11 cellular contexts compared by ENCODE assay signal in genomic region chr3:66486646-66487045, GRCh38. TPM values are rescaled to one million over a fixed set of nuclear protein-coding genes. Genes with fewer than 3 reads are reported as not detected.
A peak's percentile ranks its signal among the peaks of the same experiment; 100 is the strongest.
DNase-seq lines count a peak whose midpoint lies in the region; ATAC-seq, FAIRE-seq and TF ChIP-seq lines count a peak whose summit lies in the region.
"Had no signal": no experiment of that assay in that cellular context is flagged by ENCODE, and none has a peak within 500 bp of the region (broad histone marks: within the 10 kb centered on the region; RNA-seq: fewer than 3 reads in every experiment).

No MANE protein-coding gene starts in this region.

- intact Hi-C loops in activated T-helper 1 cell treated with anti-CD3 and anti-CD28 coated beads, Interleukin-12 subunit alpha, Interleukin-12 subunit beta, Interleukin-2, Interleukin-4 antibody, amounts not matched to agents 30 ng/mL and 10 ng/mL and 1 ng/mL, durations not matched to agents 14 hours and 24 hours and 36 hours (cut with micrococcal nuclease) = no loop called here

- H3K9me3 ChIP-seq in smooth muscle cell (replicated peaks; ENCODE audit: low read depth) = no peaks in the 10 kb centered on the region

- peak overlapping the region; percentile 69 for H3K27ac ChIP-seq in smooth muscle cell (ENCODE audit: low read depth)

- peak overlapping the region; percentile 61 for H3K27ac Mint-ChIP-seq in activated T-helper 1 cell treated with anti-CD3 and anti-CD28 coated beads, Interleukin-12 subunit alpha, Interleukin-12 subunit beta, Interleukin-2, Interleukin-4 antibody, amounts not matched to agents 30 ng/mL and 10 ng/mL and 1 ng/mL, durations not matched to agents 14 hours and 24 hours and 36 hours

- H3K4me1 Mint-ChIP-seq in activated T-helper 1 cell treated with anti-CD3 and anti-CD28 coated beads, Interleukin-12 subunit alpha, Interleukin-12 subunit beta, Interleukin-2, Interleukin-4 antibody, amounts not matched to agents 30 ng/mL and 10 ng/mL and 1 ng/mL, durations not matched to agents 14 hours and 24 hours and 36 hours (ENCODE audit: low read depth) = peaks cover 83% of the 10 kb centered on the region

- H3K9ac ChIP-seq in smooth muscle cell (ENCODE audit: low read depth) = peak overlapping the region; percentile 24

- WGBS in smooth muscle cell (ENCODE audit: low lambda C conversion rate) = 57% methylated on average over 5 of the region's 5 CpGs

- no peak for ATAC-seq in HG03342 (IDR thresholded peaks at IDR 0.05; ENCODE audit: unreplicated experiment)
- ATAC-seq: HCT116 had no signal

- H3F3A ChIP-seq in smooth muscle cell (ENCODE audit: low read depth) = peaks cover 12% of the 10 kb centered on the region

- no peaks in the 10 kb centered on the region for H3K9me3 Mint-ChIP-seq in activated T-helper 1 cell treated with anti-CD3 and anti-CD28 coated beads, Interleukin-12 subunit alpha, Interleukin-12 subunit beta, Interleukin-2, Interleukin-4 antibody, amounts not matched to agents 30 ng/mL and 10 ng/mL and 1 ng/mL, durations not matched to agents 14 hours and 24 hours and 36 hours

- no peaks in the 10 kb centered on the region for H3K27me3 Mint-ChIP-seq in activated T-helper 1 cell treated with anti-CD3 and anti-CD28 coated beads, Interleukin-12 subunit alpha, Interleukin-12 subunit beta, Interleukin-2, Interleukin-4 antibody, amounts not matched to agents 30 ng/mL and 10 ng/mL and 1 ng/mL, durations not matched to agents 14 hours and 24 hours and 36 hours (ENCODE audit: insufficient read depth)

- no peak for FAIRE-seq in HTR-8/SVneo (lab: Jason Lieb, UNC)

- H3K36me3 ChIP-seq in smooth muscle cell (ENCODE audit: low read depth) = no peaks in the 10 kb centered on the region

- no peak overlapping the region for H3K4me3 Mint-ChIP-seq in activated T-helper 1 cell treated with anti-CD3 and anti-CD28 coated beads, Interleukin-12 subunit alpha, Interleukin-12 subunit beta, Interleukin-2, Interleukin-4 antibody, amounts not matched to agents 30 ng/mL and 10 ng/mL and 1 ng/mL, durations not matched to agents 14 hours and 24 hours and 36 hours

- peak overlapping the region; percentile 64 for H3K4me2 ChIP-seq in smooth muscle cell

- TF ChIP-seq CTCF in smooth muscle cell (IDR thresholded peaks at IDR 0.05; ENCODE audit: borderline replicate concordance, insufficient read depth, poor library complexity, severe bottlenecking) = no peak

- DNase-seq in ELR (ENCODE audit: low read depth) (peak; percentile 35), fibroblast of peridontal ligament (ENCODE audit: extremely low read depth) (peak; percentile 97), smooth muscle cell (lab: John Stamatoyannopoulos, UW; ENCODE audit: unreplicated experiment) (no peak), HTR-8/SVneo (ENCODE audit: insufficient read length, low spot score) (no peak)
- no peak for DNase-seq in activated T-helper 1 cell treated with anti-CD3 and anti-CD28 coated beads, Interleukin-12 subunit alpha, Interleukin-12 subunit beta, Interleukin-2, Interleukin-4 antibody, amounts not matched to agents 30 ng/mL and 10 ng/mL and 1 ng/mL, durations not matched to agents 14 hours and 24 hours and 36 hours (ENCODE audit: low spot score)
- no peak for DNase-seq in activated naive CD4-positive, alpha-beta T cell treated with Interleukin-2 at 50 U/mL for 16 hours
- DNase-seq: activated CD4-positive, CD25-positive, alpha-beta regulatory T cell; hippocampal formation; NCI-H1930 had no signal

- peaks cover 65% of the 10 kb centered on the region for H3K79me2 ChIP-seq in smooth muscle cell (ENCODE audit: low read depth)

- H4K20me1 ChIP-seq in smooth muscle cell (ENCODE audit: low read depth) = peaks cover 15% of the 10 kb centered on the region

- no peak overlapping the region for H2AFZ ChIP-seq in smooth muscle cell (ENCODE audit: low read depth)

- H3K4me1 ChIP-seq in smooth muscle cell (ENCODE audit: low read depth) = peaks cover 84% of the 10 kb centered on the region

- H3K36me3 Mint-ChIP-seq in activated T-helper 1 cell treated with anti-CD3 and anti-CD28 coated beads, Interleukin-12 subunit alpha, Interleukin-12 subunit beta, Interleukin-2, Interleukin-4 antibody, amounts not matched to agents 30 ng/mL and 10 ng/mL and 1 ng/mL, durations not matched to agents 14 hours and 24 hours and 36 hours (ENCODE audit: low read depth) = peaks cover 40% of the 10 kb centered on the region

- no peaks in the 10 kb centered on the region for H3K27me3 ChIP-seq in smooth muscle cell (ENCODE audit: low read depth)

- no peak overlapping the region for H3K4me3 ChIP-seq in smooth muscle cell

RNA-seq across cellular contexts. Expression of gene LRIG1, which starts 14.2 kb away (rescaled TPM):
- 57.4 and 59.5 TPM in 2 replicates for total RNA-seq in activated T-helper 1 cell treated with anti-CD3 and anti-CD28 coated beads, Interleukin-12 subunit alpha, Interleukin-12 subunit beta, Interleukin-2, Interleukin-4 antibody, amounts not matched to agents 30 ng/mL and 10 ng/mL and 1 ng/mL, durations not matched to agents 14 hours and 24 hours and 36 hours
- total RNA-seq in smooth muscle cell = 26.5 and 28.1 TPM in 2 replicates
- polyA plus RNA-seq in smooth muscle cell = 22.9 and 31.3 TPM in 2 replicates

Comparison
In these comparisons a context has a peak if more than half of its experiments do, and no peak if none do; other contexts are left out.
1. DNase-seq: peak in ELR (single experiment) and fibroblast of peridontal ligament (single experiment); none in activated T-helper 1 cell treated with anti-CD3 and anti-CD28 coated beads, Interleukin-12 subunit alpha, Interleukin-12 subunit beta, Interleukin-2, Interleukin-4 antibody, amounts not matched to agents 30 ng/mL and 10 ng/mL and 1 ng/mL, durations not matched to agents 14 hours and 24 hours and 36 hours (single experiment), smooth muscle cell (single experiment), HTR-8/SVneo (single experiment) and activated naive CD4-positive, alpha-beta T cell treated with Interleukin-2 at 50 U/mL for 16 hours (single experiment).